1 cellular context compared by ENCODE assay signal in genomic region chr17:75875940-75876189, GRCh38.
A peak's percentile ranks its signal among the peaks of the same experiment; 100 is the strongest.
TF ChIP-seq lines count a peak whose summit lies in the region.

No MANE protein-coding gene starts in this region.

TF ChIP-seq in A549, 52 proteins besides CTCF, POLR2A, EP300 and RAD21 (continued from another document):
- TF ChIP-seq REST (IDR thresholded peaks at IDR 0.05), result no peak
- TF ChIP-seq EHF (CRISPR knock-in tag; IDR thresholded peaks at IDR 0.05), result no peak
- 0 out of 2 replicates have a peak, but pooled peaks have one; percentile 17 for TF ChIP-seq RFX5 (IDR thresholded peaks at IDR 0.05)
TF ChIP-seq in A549: peak in this region for 2.
